Comparison of ENCODE assay signal across 8 cellular contexts in genomic region chr9:96020822-96021615, GRCh38.
DNase-seq lines count a peak whose midpoint lies in the region; ATAC-seq lines count a peak whose summit lies in the region.

No MANE protein-coding gene starts in this region.

- H3K36me3 ChIP-seq in ectodermal cell (ENCODE audit: control insufficient read depth, insufficient read depth, low read length): no peaks in the 10 kb centered on the region
- H3K36me3 ChIP-seq in mesendoderm (ENCODE audit: control insufficient read depth, insufficient read depth, low read length): no peaks in the 10 kb centered on the region

- no peak overlapping the region for H4K8ac ChIP-seq in mesendoderm (ENCODE audit: low read depth, low read length)

- peak overlapping the region; percentile 63 for H3K27ac Mint-ChIP-seq in activated CD4-positive, alpha-beta T cell treated with anti-CD3 and anti-CD28 coated beads for 36 hours
- H3K27ac Mint-ChIP-seq in stimulated activated naive CD8-positive, alpha-beta T cell treated with anti-CD3 and anti-CD28 coated beads, Interleukin-15, Interleukin-2, amounts not matched to agents 100 ng/mL and 50 ng/mL, for 24 hours: peak overlapping the region; percentile 91

- no peaks in the 10 kb centered on the region for H3K9me3 ChIP-seq in ectodermal cell (ENCODE audit: control insufficient read depth, low read length)

- POLR2A ChIA-PET in activated CD4-positive, alpha-beta T cell treated with anti-CD3 and anti-CD28 coated beads for 36 hours (lab: Charles Lee): no interaction called here

- no peak overlapping the region for H2AK5ac ChIP-seq in mesendoderm (ENCODE audit: low read length)

- WGBS in ectodermal cell, 2 experiments: 1% methylated on average over 80 of the region's 80 CpGs
- no CpG with 5 or more reads among the region's 80 CpGs for WGBS in mesendoderm (ENCODE audit: extremely low coverage, insufficient coverage, low lambda C conversion rate)

- peaks cover 2% of the 10 kb centered on the region for H3K36me3 Mint-ChIP-seq in activated CD4-positive, alpha-beta T cell treated with anti-CD3 and anti-CD28 coated beads for 36 hours (ENCODE audit: low read depth)
- H3K36me3 Mint-ChIP-seq in stimulated activated naive CD8-positive, alpha-beta T cell treated with anti-CD3 and anti-CD28 coated beads, Interleukin-15, Interleukin-2, amounts not matched to agents 100 ng/mL and 50 ng/mL, for 24 hours (ENCODE audit: low read depth): peaks cover 15% of the 10 kb centered on the region

- H3K4me3 ChIP-seq in ectodermal cell (ENCODE audit: insufficient read depth, low read depth, low read length): peak overlapping the region; percentile 39
- H3K4me3 ChIP-seq in mesendoderm (ENCODE audit: low read length): peak overlapping the region; percentile 38

- no peak overlapping the region for H4K5ac ChIP-seq in mesendoderm (ENCODE audit: low read length)

- H3K56ac ChIP-seq in mesendoderm (ENCODE audit: low read length): peak overlapping the region; percentile 59

- H3K27me3 Mint-ChIP-seq in activated CD4-positive, alpha-beta T cell treated with anti-CD3 and anti-CD28 coated beads for 36 hours: peaks cover 43% of the 10 kb centered on the region
- peaks cover 14% of the 10 kb centered on the region for H3K27me3 Mint-ChIP-seq in stimulated activated naive CD8-positive, alpha-beta T cell treated with anti-CD3 and anti-CD28 coated beads, Interleukin-15, Interleukin-2, amounts not matched to agents 100 ng/mL and 50 ng/mL, for 24 hours

- H3K9ac ChIP-seq in mesendoderm (ENCODE audit: low read length): peak overlapping the region; percentile 70

- intact Hi-C loops in activated CD4-positive, alpha-beta T cell treated with anti-CD3 and anti-CD28 coated beads for 36 hours (cut with DNase I, micrococcal nuclease): loop anchor here (2.0 to 10.0 kb wide), 2 partner anchors 64 to 510 kb away; no protein-coding TSS in a partner anchor

- H3K4me3 Mint-ChIP-seq in activated CD4-positive, alpha-beta T cell treated with anti-CD3 and anti-CD28 coated beads for 36 hours: peak overlapping the region; percentile 68
- peak overlapping the region; percentile 77 for H3K4me3 Mint-ChIP-seq in stimulated activated naive CD8-positive, alpha-beta T cell treated with anti-CD3 and anti-CD28 coated beads, Interleukin-15, Interleukin-2, amounts not matched to agents 100 ng/mL and 50 ng/mL, for 24 hours

- no peaks in the 10 kb centered on the region for H3K79me2 ChIP-seq in mesendoderm (ENCODE audit: control insufficient read depth, insufficient read depth, low read length)

- H2BK5ac ChIP-seq in mesendoderm (ENCODE audit: low read length): no peak overlapping the region

- H3K4me1 ChIP-seq in ectodermal cell (ENCODE audit: control insufficient read depth, insufficient read depth, low read length) (peaks cover 11% of the 10 kb centered on the region), mesendoderm (ENCODE audit: control insufficient read depth, low read depth, low read length) (no peaks in the 10 kb centered on the region)

- H3K4me1 Mint-ChIP-seq in activated CD4-positive, alpha-beta T cell treated with anti-CD3 and anti-CD28 coated beads for 36 hours: peaks cover 57% of the 10 kb centered on the region
- peaks cover 72% of the 10 kb centered on the region for H3K4me1 Mint-ChIP-seq in stimulated activated naive CD8-positive, alpha-beta T cell treated with anti-CD3 and anti-CD28 coated beads, Interleukin-15, Interleukin-2, amounts not matched to agents 100 ng/mL and 50 ng/mL, for 24 hours (ENCODE audit: low read depth)

- H3K79me1 ChIP-seq in mesendoderm (ENCODE audit: low read length): no peaks in the 10 kb centered on the region

- H3K27ac ChIP-seq in ectodermal cell (ENCODE audit: insufficient read depth, low read depth, low read length, poor library complexity, severe bottlenecking) (no peak overlapping the region), mesendoderm (ENCODE audit: low read depth, low read length) (no peak overlapping the region)

- peak; percentile 38 for ATAC-seq in activated CD4-positive, alpha-beta T cell treated with anti-CD3 and anti-CD28 coated beads for 36 hours
- ATAC-seq in GM21390 (IDR thresholded peaks at IDR 0.05; ENCODE audit: unreplicated experiment) (no peak), HG02970 (IDR thresholded peaks at IDR 0.05; ENCODE audit: low FRiP score, unreplicated experiment) (no peak)

- peaks cover 70% of the 10 kb centered on the region for H3K27me3 ChIP-seq in ectodermal cell (ENCODE audit: control insufficient read depth, insufficient read depth, low read length, poor library complexity, severe bottlenecking)
- peaks cover 3% of the 10 kb centered on the region for H3K27me3 ChIP-seq in mesendoderm (ENCODE audit: insufficient read depth, low read length, poor library complexity)

- no peak overlapping the region for H2BK15ac ChIP-seq in mesendoderm (replicated peaks; ENCODE audit: low read depth)

- H3K9me3 Mint-ChIP-seq in activated CD4-positive, alpha-beta T cell treated with anti-CD3 and anti-CD28 coated beads for 36 hours (ENCODE audit: low read depth): no peaks in the 10 kb centered on the region
- no peaks in the 10 kb centered on the region for H3K9me3 Mint-ChIP-seq in stimulated activated naive CD8-positive, alpha-beta T cell treated with anti-CD3 and anti-CD28 coated beads, Interleukin-15, Interleukin-2, amounts not matched to agents 100 ng/mL and 50 ng/mL, for 24 hours

- H2BK120ac ChIP-seq in mesendoderm (ENCODE audit: low read depth, low read length): no peak overlapping the region

- H3K4ac ChIP-seq in mesendoderm (ENCODE audit: low read depth, low read length): no peak overlapping the region

- peak; percentile 25 for DNase-seq in NCI-H2029 (lab: John Stamatoyannopoulos, UW)
- DNase-seq in NCI-H2029 treated with DMSO at 0.1 percent for 48 hours (lab: John Stamatoyannopoulos, UW): no peak
- DNase-seq in activated CD4-positive, alpha-beta T cell treated with anti-CD3 and anti-CD28 coated beads for 36 hours: peak; percentile 71
- DNase-seq in mesendoderm: peak; percentile 42

- peak overlapping the region; percentile 35 for H3K18ac ChIP-seq in mesendoderm (ENCODE audit: low read length)

- H3K4me2 ChIP-seq in mesendoderm (ENCODE audit: low read length): peak overlapping the region; percentile 66

- H3K23ac ChIP-seq in mesendoderm (ENCODE audit: low read length): peak overlapping the region; percentile 37

- CTCF ChIA-PET in activated CD4-positive, alpha-beta T cell treated with anti-CD3 and anti-CD28 coated beads for 36 hours (lab: Charles Lee): interaction anchor here (0.7 kb wide), 1 partner anchor 889 kb away, joined by 3 read pairs; no protein-coding TSS in a partner anchor
